ENCODE assay signal across 1 cellular context in the genomic region with DNA sequence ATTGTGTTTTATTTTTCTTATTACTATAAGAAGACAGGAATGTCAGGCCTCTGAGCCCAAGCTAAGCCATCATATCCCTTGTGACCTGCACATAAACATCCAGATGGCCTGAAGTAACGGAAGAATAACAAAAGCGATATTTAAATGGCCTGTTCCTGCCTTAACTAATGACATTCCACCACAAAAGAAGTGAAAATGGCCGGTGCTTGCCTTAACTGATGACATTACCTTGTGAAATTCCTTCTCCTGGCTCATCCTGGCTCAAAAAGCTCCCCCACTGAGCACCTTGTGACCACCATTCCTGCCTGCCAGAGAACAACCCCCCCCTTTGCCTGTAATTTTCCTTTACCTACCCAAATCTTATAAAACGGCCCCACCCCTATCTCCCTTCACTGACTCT.
TF ChIP-seq lines count a peak whose summit lies in the region.

No MANE protein-coding gene starts in this region.

TF ChIP-seq in H1, 55 proteins besides CTCF, POLR2A, EP300 and RAD21:
- TF ChIP-seq SP1 (IDR thresholded peaks at IDR 0.05; ENCODE audit: low read depth, low read length) (0 out of 2 replicates have a peak, but pooled peaks have one; percentile 39), TEAD4 (IDR thresholded peaks at IDR 0.05; ENCODE audit: low read depth, low read length) (peak; percentile 73), TAF1 (IDR thresholded peaks at IDR 0.05; ENCODE audit: low read depth, low read length) (peak; percentile 35; the same call in 1 of the 2 replicates), NANOG (IDR thresholded peaks at IDR 0.05; ENCODE audit: insufficient read depth, low read depth, low read length, poor library complexity, severe bottlenecking) (peak; percentile 36), TCF12 (IDR thresholded peaks at IDR 0.05; ENCODE audit: low read depth, low read length) (0 out of 2 replicates have a peak, but pooled peaks have one; percentile 59), YY1 (IDR thresholded peaks at IDR 0.05; ENCODE audit: low read depth, low read length) (peak; percentile 82)
TF ChIP-seq in H1: peak in this region for 6; not testable (repeated sequence) for 49.
